ENCODE assay signal across 8 cellular contexts in genomic region chr16:1645914-1646525, GRCh38. TPM values are rescaled to one million over a fixed set of nuclear protein-coding genes. Genes with fewer than 3 reads are reported as not detected.
DNase-seq lines count a peak whose midpoint lies in the region; ATAC-seq lines count a peak whose summit lies in the region.

No MANE protein-coding gene starts in this region.

- peaks cover 59% of the 10 kb centered on the region for H3K36me3 ChIP-seq in HUES64 (ENCODE audit: insufficient read depth, low read length)

- no peaks in the 10 kb centered on the region for H3K27me3 ChIP-seq in HUES64 (ENCODE audit: insufficient read depth, low read length)

- 73% methylated on average over 13 of the region's 13 CpGs for WGBS in HUES64

- H3K9me3 ChIP-seq in HUES64 (ENCODE audit: insufficient read depth, low read depth, low read length): no peaks in the 10 kb centered on the region

- H3K27ac ChIP-seq in HUES64 (ENCODE audit: low read depth, low read length): peak overlapping the region; percentile 20; the same call in 1 of the 2 replicates

- DNase-seq in activated CD4-positive, alpha-beta T cell treated with anti-CD3 and anti-CD28 coated beads for 4 hours: peak; percentile 39 to 47
- DNase-seq in stimulated activated CD8-positive, alpha-beta memory T cell treated with anti-CD3 and anti-CD28 coated beads, Interleukin-4, amount 100 ng/mL, for 24 hours (ENCODE audit: low read depth): peak; percentile 22
- no peak for DNase-seq in islet precursor cell
- DNase-seq in GOT3 (lab: John Stamatoyannopoulos, UW): no peak

- no peak overlapping the region for H3K4me3 ChIP-seq in HUES64 (ENCODE audit: low read length)

- H3K4me1 ChIP-seq in HUES64 (ENCODE audit: insufficient read depth, low read length): no peaks in the 10 kb centered on the region

- H3K9ac ChIP-seq in HUES64 (ENCODE audit: low read depth, low read length): no peak overlapping the region

- ATAC-seq in esophagus mucosa (peak; percentile 90), GM18858 (IDR thresholded peaks at IDR 0.05; ENCODE audit: unreplicated experiment) (no peak), HG03159 (IDR thresholded peaks at IDR 0.05; ENCODE audit: unreplicated experiment) (no peak)

RNA-seq across cellular contexts. Expression of gene JPT2, which starts 32.1 kb away (rescaled TPM):
- polyA plus RNA-seq in HUES64 (2013, experiment 1 of 2): 174 TPM
- polyA plus RNA-seq in HUES64 (2013, experiment 2 of 2): 169 TPM
- total RNA-seq in esophagus mucosa: 79.3 TPM

RNA-seq across cellular contexts. Expression of gene CRAMP1, which starts 33.9 kb away (rescaled TPM):
- 13.5 TPM for polyA plus RNA-seq in HUES64 (2013, experiment 1 of 2)
- polyA plus RNA-seq in HUES64 (2013, experiment 2 of 2): 14.5 TPM
- 9.6 TPM for total RNA-seq in esophagus mucosa

RNA-seq across cellular contexts. Expression of gene IFT140, which starts 34.1 kb away (rescaled TPM):
- polyA plus RNA-seq in HUES64 (2013, experiment 1 of 2): 11.0 TPM
- polyA plus RNA-seq in HUES64 (2013, experiment 2 of 2): 17.2 TPM
- total RNA-seq in esophagus mucosa: 8.3 TPM

RNA-seq across cellular contexts. Expression of gene MAPK8IP3, which starts 60.0 kb away (rescaled TPM):
- 21.7 TPM for polyA plus RNA-seq in HUES64 (2013, experiment 1 of 2)
- 25.0 TPM for polyA plus RNA-seq in HUES64 (2013, experiment 2 of 2)
- total RNA-seq in esophagus mucosa: 16.3 TPM

Comparison
In these comparisons a context has a peak if more than half of its experiments do, and no peak if none do; other contexts are left out.
1. DNase-seq: peak in activated CD4-positive, alpha-beta T cell treated with anti-CD3 and anti-CD28 coated beads for 4 hours (2 of 2) and stimulated activated CD8-positive, alpha-beta memory T cell treated with anti-CD3 and anti-CD28 coated beads, Interleukin-4, amount 100 ng/mL, for 24 hours (single experiment); none in islet precursor cell (single experiment) and GOT3 (single experiment).